Comparison of ENCODE assay signal across 18 cellular contexts in the genomic region with DNA sequence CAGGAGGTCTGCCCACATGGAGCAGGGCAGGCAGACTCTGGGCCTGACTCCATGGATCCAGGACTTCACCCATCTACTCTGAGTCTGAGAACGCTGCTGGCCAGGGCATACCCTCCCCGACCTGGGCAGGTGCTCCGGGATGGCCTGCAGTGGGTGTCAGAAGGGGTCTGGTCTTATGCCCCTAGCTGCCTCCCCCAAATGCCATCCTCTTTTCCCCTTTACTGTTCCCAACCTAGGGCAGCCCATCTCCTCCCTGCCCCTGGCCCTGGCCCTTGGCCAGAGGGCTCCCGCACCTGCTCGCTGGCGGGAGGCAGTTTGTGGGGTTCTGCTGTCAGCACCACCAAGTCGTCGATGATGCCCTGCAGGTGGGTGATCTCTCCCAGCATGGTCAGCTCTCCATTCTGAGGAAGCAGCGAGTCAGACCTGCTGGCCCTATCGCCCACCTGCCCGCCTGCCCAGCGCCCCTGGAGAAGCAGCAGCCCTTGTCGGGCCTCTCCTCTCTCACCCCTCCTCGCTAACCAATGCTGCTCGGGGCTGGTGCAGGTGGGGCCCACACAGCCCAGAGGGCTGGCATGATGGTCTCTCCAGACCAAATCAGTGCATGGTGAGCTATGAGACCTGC. TPM values are rescaled to one million over a fixed set of nuclear protein-coding genes. Genes with fewer than 3 reads are reported as not detected.
DNase-seq lines count a peak whose midpoint lies in the region; ATAC-seq and TF ChIP-seq lines count a peak whose summit lies in the region.
"Had no signal": no experiment of that assay in that cellular context is flagged by ENCODE, and none has a peak within 500 bp of the region (broad histone marks: within the 10 kb centered on the region; RNA-seq: fewer than 3 reads in every experiment).

No MANE protein-coding gene starts in this region.

- peak overlapping the region in 1 of 7 donors; percentile 50 for H3K27ac Mint-ChIP-seq in CD14-positive monocyte
- H3K27ac Mint-ChIP-seq: CD8-positive, alpha-beta memory T cell had no signal

- H3K36me3 Mint-ChIP-seq in CD14-positive monocyte = peaks cover 0 to 2% of the 10 kb centered on the region in 2 donors
- H3K36me3 Mint-ChIP-seq: CD8-positive, alpha-beta memory T cell had no signal

- no peaks in the 10 kb centered on the region for H3K27me3 ChIP-seq in left ventricle myocardium inferior (ENCODE audit: low read depth)
- H3K27me3 ChIP-seq in right atrium auricular region = no peaks in the 10 kb centered on the region
- H3K27me3 ChIP-seq in sigmoid colon = no peaks in the 10 kb centered on the region
- H3K27me3 ChIP-seq: BLaER1 had no signal

- peaks cover 74% of the 10 kb centered on the region for H3K4me1 ChIP-seq in left ventricle myocardium inferior
- H3K4me1 ChIP-seq in right atrium auricular region = peaks cover 0 to 26% of the 10 kb centered on the region in 2 donors
- H3K4me1 ChIP-seq in sigmoid colon = peaks cover 0 to 47% (median 33%) of the 10 kb centered on the region in 4 donors

- no peak for DNase-seq in left ventricle myocardium inferior
- DNase-seq in right atrium auricular region (ENCODE audit: low spot score) = no peak
- DNase-seq in left ventricle myocardium superior = peak; percentile 25
- DNase-seq in sigmoid colon = no peak
- DNase-seq in CD14-positive monocyte (ENCODE audit: low spot score) = no peak
- no peak for DNase-seq in effector CD8-positive, alpha-beta T cell (lab: John Stamatoyannopoulos, UW)
- no peak for DNase-seq in NCI-H187 treated with DMSO at 0.1 percent for 48 hours (lab: John Stamatoyannopoulos, UW)
- DNase-seq: DMS79 treated with DMSO at 0.1 percent for 48 hours, KBM-7, MV-4-11, NCI-H1436, NCI-H2081, NCI-H510A treated with DMSO at 0.1 percent for 48 hours, NCI-H82 had no signal

- no peak for TF ChIP-seq POLR2A in sigmoid colon (IDR thresholded peaks at IDR 0.05)

- peaks cover 0 to 3% (median 0%) of the 10 kb centered on the region in 3 donors for H3K27me3 Mint-ChIP-seq in CD14-positive monocyte (ENCODE audit: low read depth in 3 of 3)

- no peaks in the 10 kb centered on the region for H3K4me1 Mint-ChIP-seq in CD14-positive monocyte

- intact Hi-C loops in left ventricle myocardium inferior (cut with micrococcal nuclease) (loop anchor here (5.0 kb wide), 1 partner anchor 95 kb away; no protein-coding TSS in a partner anchor), left ventricle myocardium superior (cut with micrococcal nuclease) (no loop called here), sigmoid colon (cut with DNase I) (no loop called here), CD14-positive monocyte (cut with micrococcal nuclease) (no loop called here)

- ATAC-seq in left ventricle myocardium superior = no peak
- no peak for ATAC-seq in activated CD4-positive, CD25-positive, alpha-beta regulatory T cell treated with anti-CD3 and anti-CD28 coated beads, Interleukin-2, amount 50 U/mL, for 24 hours
- ATAC-seq: HCT116 had no signal

- no peak for TF ChIP-seq EP300 in sigmoid colon (IDR thresholded peaks at IDR 0.05)

- H3K9me3 ChIP-seq in left ventricle myocardium inferior (replicated peaks) (no peaks in the 10 kb centered on the region), right atrium auricular region (no peaks in the 10 kb centered on the region), sigmoid colon (no peaks in the 10 kb centered on the region)
- H3K9me3 ChIP-seq: BLaER1 had no signal

- TF ChIP-seq CTCF in left ventricle myocardium inferior (IDR thresholded peaks at IDR 0.05; ENCODE audit: borderline replicate concordance) (no peak), right atrium auricular region (IDR thresholded peaks at IDR 0.05) (no peak), sigmoid colon (IDR thresholded peaks at IDR 0.05) (no peak), CD14-positive monocyte (IDR thresholded peaks at IDR 0.05) (no peak)

- H3K4me3 Mint-ChIP-seq in CD14-positive monocyte = no peak overlapping the region
- H3K4me3 Mint-ChIP-seq: CD8-positive, alpha-beta memory T cell had no signal

- H3K36me3 ChIP-seq in left ventricle myocardium inferior (peaks cover 64% of the 10 kb centered on the region), right atrium auricular region (peaks cover 62% of the 10 kb centered on the region), sigmoid colon (peaks cover 34 to 79% (median 68%) of the 10 kb centered on the region in 4 donors)

- H3K9me3 Mint-ChIP-seq in CD14-positive monocyte = peaks cover 0 to 3% (median 0%) of the 10 kb centered on the region in 7 donors
- H3K9me3 Mint-ChIP-seq: CD8-positive, alpha-beta memory T cell had no signal

- H3K27ac ChIP-seq in left ventricle myocardium inferior (replicated peaks) (peak overlapping the region; percentile 52), right atrium auricular region (no peak overlapping the region), sigmoid colon (peak overlapping the region; percentile 29 to 99 (median 91))
- H3K27ac ChIP-seq: BLaER1 had no signal

- 93 to 94% methylated on average over 15 of the region's 15 CpGs for WGBS in sigmoid colon, 2 donors

- no peak overlapping the region for H3K4me3 ChIP-seq in left ventricle myocardium inferior
- H3K4me3 ChIP-seq in right atrium auricular region = no peak overlapping the region
- H3K4me3 ChIP-seq in sigmoid colon = no peak overlapping the region
- H3K4me3 ChIP-seq: BLaER1 had no signal

RNA-seq across cellular contexts. Expression of a gene that starts 8.2 kb away (rescaled TPM):
- 83.9 TPM for total RNA-seq in left ventricle myocardium inferior
- 10 to 100 TPM; 35.3 to 44.7 TPM for total RNA-seq in right atrium auricular region
- total RNA-seq in left ventricle myocardium superior = 101 TPM
- total RNA-seq in sigmoid colon = 10 to 100 TPM; 36.4 to 100.0 (median 60.7) TPM
- 10 to 100 TPM in 2 of 3 donors, 1 to 10 TPM in 1; 5.4 to 28.2 (median 10.9) TPM for polyA plus RNA-seq in sigmoid colon
- not detected for polyA plus RNA-seq in CD14-positive monocyte
- polyA plus RNA-seq: CD8-positive, alpha-beta memory T cell had no signal

RNA-seq across cellular contexts. Expression of a gene that starts 31.3 kb away (rescaled TPM):
- total RNA-seq in left ventricle myocardium inferior (2.1 TPM), right atrium auricular region (1 to 10 TPM in 1 of 2 donors, under 1 TPM in 1; 0.39 to 2.2 TPM), left ventricle myocardium superior (1.5 TPM), sigmoid colon (1 to 10 TPM in 3 of 4 donors, not detected in 1; 3.6 to 5.4 (median 4.6) TPM)
- polyA plus RNA-seq in sigmoid colon (1 to 10 TPM in 2 of 3 donors, not detected in 1; 1.8 to 5.5 TPM), CD14-positive monocyte (not detected)
- total RNA-seq: CD8-positive, alpha-beta memory T cell had no signal
- polyA plus RNA-seq: CD8-positive, alpha-beta memory T cell had no signal

Comparison
In these comparisons a context has a peak if more than half of its experiments do, and no peak if none do; other contexts are left out.
1. H3K27ac ChIP-seq: peak in left ventricle myocardium inferior (single experiment) and sigmoid colon (4 of 4); none in right atrium auricular region (0 of 2).